ENCODE assay signal across 25 cellular contexts in the genomic region with DNA sequence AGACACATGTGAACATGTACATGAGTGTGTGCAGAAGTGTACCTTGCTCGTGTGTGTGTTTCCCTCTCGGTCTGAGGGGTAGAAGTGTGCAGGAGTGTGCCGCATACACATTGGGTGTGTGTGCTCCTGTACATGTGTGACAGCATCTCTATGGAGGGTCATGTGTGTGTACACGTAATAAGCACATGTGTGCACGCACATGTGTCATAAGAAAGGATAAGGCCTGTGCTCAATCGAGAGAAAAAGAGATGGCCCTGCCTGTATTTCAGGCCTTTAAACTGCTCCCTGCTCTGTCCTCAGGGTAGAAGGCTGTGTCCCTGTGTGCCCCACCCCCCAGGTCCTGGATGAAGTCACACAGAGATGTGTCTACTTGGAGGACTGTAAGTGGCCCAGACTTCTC.
"Had no signal": no experiment of that assay in that cellular context is flagged by ENCODE, and none has a peak within 500 bp of the region (broad histone marks: within the 10 kb centered on the region; RNA-seq: fewer than 3 reads in every experiment).

No MANE protein-coding gene starts in this region.

- ATAC-seq: gastrocnemius medialis; heart left ventricle; left cardiac atrium; left lung; naive thymus-derived CD8-positive, alpha-beta T cell; stimulated activated naive B cell treated with anti-CD40 and anti-IgM and Interleukin-4, amounts not matched to agents 10 μg/mL and 1 μg/mL and 100 μg/mL, for 72 hours; upper lobe of right lung had no signal

- H3K27ac ChIP-seq: gastrocnemius medialis, heart left ventricle, hepatocyte, left lung, prostate gland, right atrium auricular region, skin epidermis, spleen, suprapubic skin, transverse colon, upper lobe of right lung, uterus had no signal

- DNase-seq: cortex of kidney; effector CD4-positive, alpha-beta T cell; foreskin fibroblast; gastrocnemius medialis; left cardiac atrium; mammary epithelial cell; mesendoderm; midbrain; naive thymus-derived CD8-positive, alpha-beta T cell; nephron progenitor cell; nucleus accumbens; spleen; stimulated activated CD4-positive, alpha-beta T cell treated with anti-CD3 and anti-CD28 coated beads, Interleukin-4, amount 100 ng/mL, for 4 hours; stimulated activated naive B cell treated with anti-CD40 and anti-IgM and Interleukin-4, amounts not matched to agents 10 μg/mL and 1 μg/mL and 100 μg/mL, for 72 hours; transverse colon; uterus had no signal

- H3K9me3 ChIP-seq: gastrocnemius medialis, heart left ventricle, left lung, prostate gland, right atrium auricular region, spleen, suprapubic skin, transverse colon, upper lobe of right lung, uterus had no signal

- H3K36me3 ChIP-seq: gastrocnemius medialis, heart left ventricle, left lung, prostate gland, right atrium auricular region, spleen, suprapubic skin, transverse colon, upper lobe of right lung, uterus had no signal

- H3K4me3 Mint-ChIP-seq: naive thymus-derived CD8-positive, alpha-beta T cell; nephron progenitor cell; stimulated activated naive B cell treated with anti-CD40 and anti-IgM and Interleukin-4, amounts not matched to agents 10 μg/mL and 1 μg/mL and 100 μg/mL, for 72 hours; stimulated activated naive CD8-positive, alpha-beta T cell treated with anti-CD3 and anti-CD28 coated beads, Interleukin-15, Interleukin-2, amounts not matched to agents 100 ng/mL and 50 ng/mL, for 24 hours had no signal

- H3K4me3 ChIP-seq: gastrocnemius medialis, heart left ventricle, hepatocyte, left lung, prostate gland, right atrium auricular region, skin epidermis, spleen, suprapubic skin, transverse colon, upper lobe of right lung, uterus had no signal

- H3K27me3 ChIP-seq: gastrocnemius medialis, hepatocyte, right atrium auricular region, transverse colon, upper lobe of right lung, uterus had no signal

- H3K9me3 Mint-ChIP-seq: naive thymus-derived CD8-positive, alpha-beta T cell; nephron progenitor cell; stimulated activated naive B cell treated with anti-CD40 and anti-IgM and Interleukin-4, amounts not matched to agents 10 μg/mL and 1 μg/mL and 100 μg/mL, for 72 hours; stimulated activated naive CD8-positive, alpha-beta T cell treated with anti-CD3 and anti-CD28 coated beads, Interleukin-15, Interleukin-2, amounts not matched to agents 100 ng/mL and 50 ng/mL, for 24 hours had no signal

- H3K4me1 Mint-ChIP-seq: naive thymus-derived CD8-positive, alpha-beta T cell had no signal

- H3K36me3 Mint-ChIP-seq: naive thymus-derived CD8-positive, alpha-beta T cell; stimulated activated naive B cell treated with anti-CD40 and anti-IgM and Interleukin-4, amounts not matched to agents 10 μg/mL and 1 μg/mL and 100 μg/mL, for 72 hours had no signal

- H3K4me1 ChIP-seq: left lung, prostate gland, right atrium auricular region, spleen, suprapubic skin, transverse colon, upper lobe of right lung, uterus had no signal

- H3K27ac Mint-ChIP-seq: naive thymus-derived CD8-positive, alpha-beta T cell; nephron progenitor cell; stimulated activated naive B cell treated with anti-CD40 and anti-IgM and Interleukin-4, amounts not matched to agents 10 μg/mL and 1 μg/mL and 100 μg/mL, for 72 hours; stimulated activated naive CD8-positive, alpha-beta T cell treated with anti-CD3 and anti-CD28 coated beads, Interleukin-15, Interleukin-2, amounts not matched to agents 100 ng/mL and 50 ng/mL, for 24 hours had no signal
